ENCODE assay signal across 11 cellular contexts in the genomic region with DNA sequence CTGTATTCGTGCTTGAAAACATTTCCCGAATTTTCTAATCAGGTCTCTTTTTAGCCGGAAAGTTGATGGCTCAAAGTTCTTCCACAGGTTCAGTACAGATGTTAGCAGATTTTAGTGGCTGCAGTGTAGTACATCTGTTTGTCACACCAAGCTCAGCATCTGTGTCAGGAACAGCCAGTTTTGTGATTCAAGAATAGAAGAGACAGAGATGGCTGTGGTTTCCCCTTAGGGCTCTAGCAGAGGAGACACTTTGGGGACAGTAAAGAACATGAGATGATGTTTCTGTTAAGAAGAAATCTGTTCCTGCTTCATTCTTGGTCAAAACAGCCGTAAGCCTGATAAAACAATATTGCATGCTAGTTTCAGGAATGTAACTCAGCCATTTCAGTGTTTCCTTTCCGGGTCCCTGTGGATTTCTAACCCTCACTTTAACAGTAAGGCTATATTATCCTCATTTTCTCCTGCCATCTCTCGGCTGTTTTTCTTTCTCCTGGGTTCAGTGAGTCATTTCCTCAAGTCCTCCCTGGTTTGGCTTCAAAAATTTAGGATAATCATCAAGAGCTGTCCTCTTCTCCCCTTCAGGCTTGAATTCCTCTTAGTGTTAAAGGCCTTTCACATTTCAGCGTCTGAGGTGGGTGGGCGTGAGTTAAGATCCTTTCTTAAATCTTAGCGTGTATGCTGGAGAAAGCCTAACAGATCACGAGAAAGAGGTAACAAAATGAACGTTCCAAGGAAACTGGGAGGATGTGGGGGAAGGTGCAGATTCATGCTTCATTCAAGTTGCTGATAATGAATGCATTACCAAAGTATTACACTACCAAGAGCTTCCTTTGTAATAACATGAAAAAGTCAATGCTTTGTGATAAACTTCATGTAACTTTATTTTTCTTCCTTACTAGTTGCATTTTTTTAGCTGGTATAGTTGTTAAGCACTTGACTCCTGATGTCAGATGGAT. TPM values are rescaled to one million over a fixed set of nuclear protein-coding genes. Genes with fewer than 3 reads are reported as not detected.
DNase-seq lines count a peak whose midpoint lies in the region; TF ChIP-seq lines count a peak whose summit lies in the region.
"Had no signal": no experiment of that assay in that cellular context is flagged by ENCODE, and none has a peak within 500 bp of the region (broad histone marks: within the 10 kb centered on the region; RNA-seq: fewer than 3 reads in every experiment).

No MANE protein-coding gene starts in this region.

- CTCF ChIA-PET in AG04450 (lab: Charles Lee), result interaction anchor here (0.8 to 3.5 kb wide), 3 partner anchors 9 to 61 kb away, joined by 3 to 12 read pairs (median 3); no protein-coding TSS in a partner anchor

- no peaks in the 10 kb centered on the region for H3K27me3 ChIP-seq in AG04450 (ENCODE audit: control insufficient read depth, insufficient read depth, low read length)
- H3K27me3 ChIP-seq: BLaER1 had no signal

- no peak for DNase-seq in AG04450 (ENCODE audit: low read depth, low spot score)
- DNase-seq in RPMI7951 (ENCODE audit: low read depth), result peak; percentile 83
- DNase-seq in fibroblast of mammary gland (ENCODE audit: low read depth), result peak; percentile 79
- peak; percentile 24 for DNase-seq in non-pigmented ciliary epithelial cell (ENCODE audit: low read depth)
- no peak for DNase-seq in putamen (ENCODE audit: low spot score)
- no peak for DNase-seq in GM13976 (ENCODE audit: low spot score)
- DNase-seq in Kasumi-1 (lab: John Stamatoyannopoulos, UW), result no peak
- DNase-seq in central memory CD4-positive, alpha-beta T cell, result no peak
- DNase-seq: NCI-H1694 had no signal

- POLR2A ChIA-PET in AG04450 (lab: Yijun Ruan, JAX), result no interaction called here

- H3K27ac ChIP-seq in AG04450 (ENCODE audit: low read depth, low read length), result peak overlapping the region; percentile 59
- H3K27ac ChIP-seq: BLaER1 had no signal

- H3K4me3 ChIP-seq in AG04450 (ENCODE audit: low read depth, low read length) (peak overlapping the region; percentile 8; the same call in 1 of the 2 replicates), fibroblast of mammary gland (ENCODE audit: control insufficient read depth, low read depth, low read length) (peak overlapping the region; percentile 31)
- H3K4me3 ChIP-seq: BLaER1 had no signal

- no peak for TF ChIP-seq CTCF in AG04450 (IDR thresholded peaks at IDR 0.05; ENCODE audit: low read depth, low read length)
- TF ChIP-seq CTCF in fibroblast of mammary gland (conservative IDR thresholded peaks at IDR 0.05; ENCODE audit: control insufficient read depth, insufficient read depth, low read depth, low read length), result no peak
- no peak for TF ChIP-seq CTCF in GM13976 (IDR thresholded peaks at IDR 0.05; ENCODE audit: borderline replicate concordance, control extremely low read depth, extremely low read depth, insufficient read depth, missing control alignments)

- in situ Hi-C loops in GM13976 (cut with MboI; ENCODE audit: low sequenced_read_pairs, unreplicated experiment), result no loop called here

- H3K9me3 ChIP-seq in AG04450 (ENCODE audit: control insufficient read depth, insufficient read depth, low read length), result no peaks in the 10 kb centered on the region
- H3K9me3 ChIP-seq: BLaER1 had no signal

RNA-seq across cellular contexts. Expression of a gene that starts 37.1 kb away (rescaled TPM):
- 25.6 and 29.0 TPM in 2 replicates for polyA plus RNA-seq in AG04450 (2011; rRNA removed)
- polyA minus RNA-seq in AG04450 (2011; rRNA and poly(A)+ RNA removed), result 116 and 129 TPM in 2 replicates
- 28.3 and 37.6 TPM in 2 replicates for total RNA-seq in RPMI7951 (2014; rRNA removed; shearing (Covaris generic))
- total RNA-seq: activated CD8-positive, alpha-beta memory T cell treated with anti-CD3 and anti-CD28 coated beads for 36 hours had no signal

Comparison
In these comparisons a context has a peak if more than half of its experiments do, and no peak if none do; other contexts are left out.
1. DNase-seq: peak in RPMI7951 (single experiment), fibroblast of mammary gland (single experiment) and non-pigmented ciliary epithelial cell (single experiment); none in AG04450 (single experiment), putamen (single experiment), GM13976 (single experiment), Kasumi-1 (0 of 2) and central memory CD4-positive, alpha-beta T cell (single experiment).